In genomic region chr4:15182600-15183222, GRCh38 we compare ENCODE assay signal across 13 cellular contexts.
A peak's percentile ranks its signal among the peaks of the same experiment; 100 is the strongest.
DNase-seq lines count a peak whose midpoint lies in the region; ATAC-seq and TF ChIP-seq lines count a peak whose summit lies in the region.
"Had no signal": no experiment of that assay in that cellular context is flagged by ENCODE, and none has a peak within 500 bp of the region (broad histone marks: within the 10 kb centered on the region; RNA-seq: fewer than 3 reads in every experiment).

No MANE protein-coding gene starts in this region.

- peak overlapping the region; percentile 21 for H3K4me3 Mint-ChIP-seq in T-helper 1 cell treated with Interleukin-12 subunit alpha and Interleukin-12 subunit beta and Interleukin-4 antibody, amounts not matched to agents 30 μg/mL and 1 μg/mL, for 36 hours
- H3K4me3 Mint-ChIP-seq: endodermal cell had no signal

- peak; percentile 55 for ATAC-seq in GM18505 (IDR thresholded peaks at IDR 0.05; ENCODE audit: unreplicated experiment)
- ATAC-seq in GM21825 (IDR thresholded peaks at IDR 0.05; ENCODE audit: unreplicated experiment): peak; percentile 83
- ATAC-seq in foreskin keratinocyte: peak; percentile 91
- no peak for ATAC-seq in Right ventricle myocardium inferior
- ATAC-seq: psoas muscle had no signal

- no peaks in the 10 kb centered on the region for H3K27me3 Mint-ChIP-seq in T-helper 1 cell treated with Interleukin-12 subunit alpha and Interleukin-12 subunit beta and Interleukin-4 antibody, amounts not matched to agents 30 μg/mL and 1 μg/mL, for 36 hours (ENCODE audit: low read depth)

- H3K4me1 Mint-ChIP-seq in T-helper 1 cell treated with Interleukin-12 subunit alpha and Interleukin-12 subunit beta and Interleukin-4 antibody, amounts not matched to agents 30 μg/mL and 1 μg/mL, for 36 hours (ENCODE audit: low read depth): peaks cover 7% of the 10 kb centered on the region
- H3K4me1 Mint-ChIP-seq: endodermal cell had no signal

- no peaks in the 10 kb centered on the region for H3K9me3 Mint-ChIP-seq in T-helper 1 cell treated with Interleukin-12 subunit alpha and Interleukin-12 subunit beta and Interleukin-4 antibody, amounts not matched to agents 30 μg/mL and 1 μg/mL, for 36 hours

- no peak overlapping the region for H3K27ac Mint-ChIP-seq in T-helper 1 cell treated with Interleukin-12 subunit alpha and Interleukin-12 subunit beta and Interleukin-4 antibody, amounts not matched to agents 30 μg/mL and 1 μg/mL, for 36 hours
- H3K27ac Mint-ChIP-seq: endodermal cell had no signal

- TF ChIP-seq CTCF in foreskin keratinocyte (conservative IDR thresholded peaks at IDR 0.05): no peak

- peak overlapping the region; percentile 62 for H3K27ac ChIP-seq in foreskin keratinocyte
- H3K27ac ChIP-seq: psoas muscle had no signal

- in situ Hi-C loops in KBM-7 (cut with MboI; ENCODE audit: low pct_unique_long_range_greater_than_20kb, low sequenced_read_pairs): no loop called here

- DNase-seq in foreskin keratinocyte: peak; percentile 74 to 80
- no peak for DNase-seq in dedifferentiated amniotic fluid mesenchymal stem cell (ENCODE audit: extremely low spot score)
- DNase-seq in KBM-7: no peak
- DNase-seq in Right ventricle myocardium inferior (ENCODE audit: missing footprints): no peak
- no peak for DNase-seq in UCSD-AML1 (lab: John Stamatoyannopoulos, UW; ENCODE audit: unreplicated experiment)
- DNase-seq: DMS 273 treated with DMSO at 0.1 percent for 48 hours, endodermal cell, NCI-H2029 treated with DMSO at 0.1 percent for 48 hours, psoas muscle, SHP77 had no signal

- TF ChIP-seq POLR2A in GM18505 (IDR thresholded peaks at IDR 0.05; ENCODE audit: borderline replicate concordance, extremely low read depth, insufficient read depth, insufficient read length): no peak

- peaks cover 4% of the 10 kb centered on the region for H3K27me3 ChIP-seq in foreskin keratinocyte

- peaks cover 4% of the 10 kb centered on the region for H3K4me1 ChIP-seq in foreskin keratinocyte
- H3K4me1 ChIP-seq: psoas muscle had no signal

- intact Hi-C loops in Right ventricle myocardium inferior (cut with DNase I): no loop called here

- H3K36me3 Mint-ChIP-seq in T-helper 1 cell treated with Interleukin-12 subunit alpha and Interleukin-12 subunit beta and Interleukin-4 antibody, amounts not matched to agents 30 μg/mL and 1 μg/mL, for 36 hours (ENCODE audit: low read depth): no peaks in the 10 kb centered on the region

Comparison
In these comparisons a context has a peak if more than half of its experiments do, and no peak if none do; other contexts are left out.
1. DNase-seq: peak in foreskin keratinocyte (2 of 2); none in dedifferentiated amniotic fluid mesenchymal stem cell (single experiment), KBM-7 (single experiment), Right ventricle myocardium inferior (single experiment) and UCSD-AML1 (single experiment).